9 cellular contexts compared by ENCODE assay signal in the genomic region with DNA sequence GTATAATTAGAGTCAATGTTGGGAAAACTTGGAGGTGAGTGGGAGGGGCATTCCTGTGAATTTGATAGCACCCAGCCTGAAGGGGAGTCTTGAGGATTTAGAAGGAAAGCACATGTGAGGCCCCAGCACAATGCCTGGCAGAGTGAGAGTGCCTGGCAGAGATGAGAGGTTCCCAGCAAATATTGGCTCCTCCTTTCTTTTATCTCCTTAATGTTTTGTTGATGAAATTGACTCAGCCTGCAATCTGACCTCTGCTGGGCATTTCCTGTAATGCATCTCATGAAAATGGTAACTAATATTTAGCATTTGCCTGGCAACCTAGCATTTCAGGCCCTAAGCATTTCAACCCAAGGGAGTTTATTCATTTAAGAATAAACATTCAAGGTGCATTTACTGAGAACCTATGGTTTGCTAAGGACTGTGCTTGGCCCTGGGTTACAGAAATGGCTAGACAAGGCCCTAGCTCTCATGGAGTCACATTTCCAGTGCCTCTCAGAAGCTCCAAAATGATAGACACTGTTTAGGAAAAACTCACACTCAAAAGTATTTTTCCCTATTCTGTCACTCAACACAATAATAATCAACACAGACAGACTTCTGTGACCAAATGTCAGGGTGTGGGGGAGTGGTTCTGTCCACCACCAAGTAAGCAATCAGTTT. TPM values are rescaled to one million over a fixed set of nuclear protein-coding genes. Genes with fewer than 3 reads are reported as not detected.
DNase-seq lines count a peak whose midpoint lies in the region; ATAC-seq, FAIRE-seq and TF ChIP-seq lines count a peak whose summit lies in the region.
"Had no signal": no experiment of that assay in that cellular context is flagged by ENCODE, and none has a peak within 500 bp of the region (broad histone marks: within the 10 kb centered on the region; RNA-seq: fewer than 3 reads in every experiment).

No MANE protein-coding gene starts in this region.

- no peak overlapping the region for H3K4me3 ChIP-seq in H1 (ENCODE audit: extremely low read depth in 1 of 4, insufficient read depth in 2 of 4, low read depth in 3 of 4, low read length in 4 of 4)
- H3K4me3 ChIP-seq in suprapubic skin, result no peak overlapping the region
- H3K4me3 ChIP-seq: skin epidermis had no signal

- no peak overlapping the region for H3K27ac Mint-ChIP-seq in activated B cell treated with CpG ODN at 0.5 μM for 24 hours
- peak overlapping the region; percentile 57 for H3K27ac Mint-ChIP-seq in mesothelial cell of epicardium

- H3K4ac ChIP-seq in H1 (replicated peaks; ENCODE audit: insufficient read length, low read depth, low read length), result no peak overlapping the region

- H3K36me3 Mint-ChIP-seq in activated B cell treated with CpG ODN at 0.5 μM for 24 hours (ENCODE audit: low read depth) (peaks cover 70% of the 10 kb centered on the region), mesothelial cell of epicardium (no peaks in the 10 kb centered on the region)

- TF ChIP-seq CTCF in activated B cell treated with CpG ODN at 0.5 μM for 24 hours (IDR thresholded peaks at IDR 0.05), result peak; percentile 55
- peak in 2 of 3 experiments; percentile 64 to 77; a peak in 3 of 4 replicates for TF ChIP-seq CTCF in H1 (IDR thresholded peaks at IDR 0.05; ENCODE audit: control extremely low read depth in 1 of 3, insufficient read depth in 1 of 3, low read depth in 1 of 3, low read length in 3 of 3)
- TF ChIP-seq CTCF in mesothelial cell of epicardium (IDR thresholded peaks at IDR 0.05; ENCODE audit: unreplicated experiment), result peak; percentile 88
- peak; percentile 74 to 89 for TF ChIP-seq CTCF in suprapubic skin (IDR thresholded peaks at IDR 0.05)

- no peak overlapping the region for H2BK5ac ChIP-seq in H1 (ENCODE audit: low read depth, low read length)

- no peak overlapping the region for H2BK20ac ChIP-seq in H1 (ENCODE audit: low read length)

- no peak overlapping the region for H3K18ac ChIP-seq in H1 (ENCODE audit: extremely low read depth, low read length)

- CTCF ChIA-PET in activated B cell treated with CpG ODN at 0.5 μM for 24 hours (lab: Charles Lee), result interaction anchor here (0.6 to 4.7 kb wide), 25 partner anchors 11 to 237 kb away, joined by 3 to 66 read pairs (median 3); a partner anchor contains a TSS
- CTCF ChIA-PET in H1 (lab: Charles Lee; ENCODE audit: partially characterized antibody), result interaction anchor here (0.6 to 4.1 kb wide), 37 partner anchors 10 to 421 kb away, joined by 3 to 41 read pairs (median 4); a partner anchor contains a TSS

- no peaks in the 10 kb centered on the region for H3K79me1 ChIP-seq in H1 (ENCODE audit: low read depth, low read length)

- H4K5ac ChIP-seq in H1 (ENCODE audit: insufficient read length, low read depth, low read length), result no peak overlapping the region

- no peak overlapping the region for H2BK120ac ChIP-seq in H1 (replicated peaks; ENCODE audit: low read depth, low read length)

- DNase-seq in AG08396 (ENCODE audit: low spot score), result peak; percentile 47
- DNase-seq in GM12891 (ENCODE audit: insufficient read length, low spot score), result no peak
- DNase-seq in NCI-H2029 treated with DMSO at 0.1 percent for 48 hours (lab: John Stamatoyannopoulos, UW), result peak; percentile 30
- DNase-seq in activated B cell treated with CpG ODN at 0.5 μM for 24 hours, result no peak
- peak in 1 of 2 experiments; percentile 61 for DNase-seq in H1 (ENCODE audit: low read depth in 1 of 2, low spot score in 2 of 2)
- DNase-seq in mesothelial cell of epicardium (ENCODE audit: low spot score in 2 of 2, unreplicated experiment in 2 of 2), result peak in 1 of 2 experiments; percentile 49
- no peak for DNase-seq in suprapubic skin (ENCODE audit: low spot score in 2 of 2)
- no peak for DNase-seq in occipital lobe (lab: John Stamatoyannopoulos, UW)

- no peaks in the 10 kb centered on the region for H4K20me1 ChIP-seq in H1 (replicated peaks in 1 of 2; ENCODE audit: control insufficient read depth in 1 of 2, insufficient read depth in 2 of 2, low read length in 2 of 2)

- H3K27me3 Mint-ChIP-seq in activated B cell treated with CpG ODN at 0.5 μM for 24 hours (no peaks in the 10 kb centered on the region), mesothelial cell of epicardium (ENCODE audit: low read depth) (no peaks in the 10 kb centered on the region)

- intact Hi-C loops in activated B cell treated with CpG ODN at 0.5 μM for 24 hours (cut with micrococcal nuclease), result loop anchor here (1.0 to 2.0 kb wide), 7 partner anchors 60 to 237 kb away; a partner anchor contains a TSS

- no peak overlapping the region for H2BK12ac ChIP-seq in H1 (ENCODE audit: low read depth, low read length)

- H3K9me3 Mint-ChIP-seq in activated B cell treated with CpG ODN at 0.5 μM for 24 hours (no peaks in the 10 kb centered on the region), mesothelial cell of epicardium (no peaks in the 10 kb centered on the region)

- H4K8ac ChIP-seq in H1 (ENCODE audit: extremely low read depth, insufficient read depth, low read length), result no peak overlapping the region

- H3K79me2 ChIP-seq in H1 (ENCODE audit: control insufficient read depth in 1 of 2, insufficient read depth in 2 of 2, low read length in 2 of 2), result no peaks in the 10 kb centered on the region

- H3K36me3 ChIP-seq in H1 (ENCODE audit: control insufficient read depth in 2 of 4, insufficient read depth in 4 of 4, low read length in 3 of 4), result no peaks in the 10 kb centered on the region
- peaks cover 36% of the 10 kb centered on the region for H3K36me3 ChIP-seq in suprapubic skin

- H3K4me3 Mint-ChIP-seq in activated B cell treated with CpG ODN at 0.5 μM for 24 hours (no peak overlapping the region), mesothelial cell of epicardium (no peak overlapping the region)

- peak; percentile 82 for FAIRE-seq in GM12891 (lab: Jason Lieb, UNC)
- peak; percentile 74 for FAIRE-seq in H1 (lab: Jason Lieb, UNC)

- TF ChIP-seq RAD21 in H1 (IDR thresholded peaks at IDR 0.05 in 1 of 2, conservative IDR thresholded peaks at IDR 0.05 in 1 of 2; ENCODE audit: low read depth in 2 of 2, low read length in 2 of 2), result peak; percentile 60 to 71

- H4K91ac ChIP-seq in H1 (replicated peaks; ENCODE audit: insufficient read length, low read length), result no peak overlapping the region

- H3K4me1 Mint-ChIP-seq in activated B cell treated with CpG ODN at 0.5 μM for 24 hours, result peaks cover 48% of the 10 kb centered on the region
- H3K4me1 Mint-ChIP-seq in mesothelial cell of epicardium, result peaks cover 10% of the 10 kb centered on the region

- no peaks in the 10 kb centered on the region for H3K27me3 ChIP-seq in H1 (replicated peaks in 1 of 4; ENCODE audit: control insufficient read depth in 3 of 4, extremely low read depth in 1 of 4, insufficient read depth in 3 of 4, low read length in 3 of 4)
- H3K27me3 ChIP-seq in suprapubic skin, result no peaks in the 10 kb centered on the region

- H2AK5ac ChIP-seq in H1 (ENCODE audit: low read depth, low read length), result no peak overlapping the region

- no peak overlapping the region for H3K23ac ChIP-seq in H1 (ENCODE audit: insufficient read length)

- POLR2A ChIA-PET in activated B cell treated with CpG ODN at 0.5 μM for 24 hours (lab: Charles Lee) (interaction anchor here (1.5 to 2.7 kb wide), 3 partner anchors 61 to 108 kb away, joined by 5 to 12 read pairs (median 5); a partner anchor contains a TSS), H1 (lab: Charles Lee; ENCODE audit: partially characterized antibody) (interaction anchor here (1.0 to 2.7 kb wide), 5 partner anchors 10 to 108 kb away, joined by 3 to 14 read pairs (median 11); a partner anchor contains a TSS)

- H2AFZ ChIP-seq in H1 (ENCODE audit: low read length), result no peak overlapping the region

- no peaks in the 10 kb centered on the region for H3K9me3 ChIP-seq in H1 (ENCODE audit: insufficient read depth in 2 of 2, low read depth in 1 of 2, low read length in 1 of 2)
- H3K9me3 ChIP-seq in suprapubic skin, result no peaks in the 10 kb centered on the region

- no peak overlapping the region for H3K27ac ChIP-seq in H1 (ENCODE audit: low read depth, low read length)
- no peak overlapping the region for H3K27ac ChIP-seq in suprapubic skin

- no peak for TF ChIP-seq EP300 in H1 (IDR thresholded peaks at IDR 0.05; ENCODE audit: borderline replicate concordance in 1 of 2, low read depth in 2 of 2, low read length in 2 of 2)
- no peak for TF ChIP-seq EP300 in suprapubic skin (IDR thresholded peaks at IDR 0.05)

- peak; percentile 81 for ATAC-seq in activated B cell treated with CpG ODN at 0.5 μM for 24 hours (ENCODE audit: low read depth)

- H3K9ac ChIP-seq in H1 (replicated peaks in 1 of 4; ENCODE audit: extremely low read depth in 1 of 4, low read depth in 3 of 4, low read length in 3 of 4), result no peak overlapping the region

- H3K56ac ChIP-seq in H1 (replicated peaks; ENCODE audit: insufficient read length, low read depth, low read length), result no peak overlapping the region

- H3K4me1 ChIP-seq in H1 (replicated peaks in 1 of 4; ENCODE audit: control insufficient read depth in 3 of 4, insufficient read depth in 4 of 4, low read length in 3 of 4) (peaks cover 0 to 5% (median 4%) of the 10 kb centered on the region in 4 experiments; a peak in 2 of 7 replicates), suprapubic skin (peaks cover 10% of the 10 kb centered on the region)

- no peak overlapping the region for H3K4me2 ChIP-seq in H1 (ENCODE audit: insufficient read depth in 1 of 2, low read depth in 2 of 2, low read length in 2 of 2)

- no peak overlapping the region for H2BK15ac ChIP-seq in H1 (ENCODE audit: low read length)

- H3K23me2 ChIP-seq in H1 (ENCODE audit: low read depth, low read length), result no peaks in the 10 kb centered on the region

- TF ChIP-seq POLR2A in GM12891 (IDR thresholded peaks at IDR 0.05; ENCODE audit: low read depth, low read length) (no peak), H1 (IDR thresholded peaks at IDR 0.05; ENCODE audit: control extremely low read depth in 1 of 2, low read depth in 2 of 2, low read length in 2 of 2) (no peak), suprapubic skin (IDR thresholded peaks at IDR 0.05) (no peak)

- H3K14ac ChIP-seq in H1 (ENCODE audit: insufficient read length), result no peak overlapping the region

TF ChIP-seq in GM12891, 5 proteins besides CTCF, POLR2A, EP300 and RAD21 (continues in another document):
- no peak for TF ChIP-seq SPI1 (IDR thresholded peaks at IDR 0.05; ENCODE audit: low read depth, low read length)

RNA-seq across cellular contexts. Expression of a gene that starts 19.0 kb away (rescaled TPM):
- 61.4 TPM for polyA plus RNA-seq in GM12891 (2012; ENCODE audit: low read depth, missing spikeins)
- total RNA-seq in activated B cell treated with CpG ODN at 0.5 μM for 24 hours (63.0 and 67.3 TPM in 2 replicates), mesothelial cell of epicardium (63.1 to 69.4 TPM (median 64.4 TPM) in 3 replicates), suprapubic skin (10 to 100 TPM; 49.9 to 89.8 (median 78.0) TPM), occipital lobe (52.1 TPM)
- 132 and 140 TPM in 2 replicates for total RNA-seq in H1 (2021; fragmentation: NEBNext Ultra II Directional; extraction: Animal tissue kit (Norgen Biotek cat#: 25700))
- polyA plus RNA-seq in H1 (2011; rRNA removed), result 61.9 and 90.4 TPM in 2 replicates
- 132 TPM for polyA plus RNA-seq in H1 (2011; cell fraction: cytosol; rRNA removed)
- 58.1 TPM for polyA plus RNA-seq in H1 (2011; cell fraction: nucleus; rRNA removed)
- 128 to 145 TPM (median 131 TPM) in 4 replicates for polyA plus RNA-seq in H1 (2012, experiment 1 of 2)
- 36.4 TPM for polyA plus RNA-seq in H1 (2012, experiment 2 of 2)
- 99.7 TPM for polyA plus RNA-seq in H1 (2013, experiment 1 of 2)
- 105 TPM for polyA plus RNA-seq in H1 (2013, experiment 2 of 2)
- 61.4 and 69.7 TPM in 2 replicates for polyA minus RNA-seq in H1 (2011; rRNA and poly(A)+ RNA removed)
- polyA minus RNA-seq in H1 (2011; cell fraction: cytosol; rRNA and poly(A)+ RNA removed), result 44.0 TPM
- polyA minus RNA-seq in H1 (2011; cell fraction: nucleus; rRNA and poly(A)+ RNA removed), result 60.3 TPM

Comparison
In these comparisons a context has a peak if more than half of its experiments do, and no peak if none do; other contexts are left out.
1. DNase-seq: peak in AG08396 (single experiment) and NCI-H2029 treated with DMSO at 0.1 percent for 48 hours (single experiment); none in GM12891 (single experiment), activated B cell treated with CpG ODN at 0.5 μM for 24 hours (single experiment), suprapubic skin (0 of 2) and occipital lobe (single experiment).
2. Peak in every context shown above with its lines, with median percentiles within 50 percentile points of each other: CTCF ChIP-seq.